11 cellular contexts compared by ENCODE assay signal in the genomic region with DNA sequence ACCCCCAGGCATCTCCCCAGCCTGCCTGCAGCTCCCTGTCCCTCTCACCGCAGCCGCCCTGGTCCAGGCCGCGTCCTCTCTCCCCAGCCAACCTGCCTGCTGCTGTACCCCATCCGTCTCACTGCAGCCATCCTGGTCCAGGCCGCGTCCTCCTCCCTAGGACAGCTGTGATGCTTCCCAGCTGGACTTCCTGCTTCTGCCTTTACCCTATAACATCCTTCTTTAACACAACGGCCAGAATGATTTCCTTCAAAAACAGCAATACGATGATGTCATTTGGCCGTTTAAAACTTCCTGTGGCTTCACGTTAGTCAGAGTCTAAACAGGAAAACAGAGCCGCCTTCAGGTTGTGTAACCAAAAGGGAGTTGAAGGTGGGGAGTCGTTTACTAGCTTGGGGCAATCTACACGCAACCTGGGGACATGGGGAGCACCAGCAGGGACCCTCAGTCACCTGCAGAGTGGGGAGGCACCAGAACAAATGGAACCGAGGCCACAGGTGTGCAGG. TPM values are rescaled to one million over a fixed set of nuclear protein-coding genes. Genes with fewer than 3 reads are reported as not detected.
DNase-seq lines count a peak whose midpoint lies in the region; FAIRE-seq and TF ChIP-seq lines count a peak whose summit lies in the region.
"Had no signal": no experiment of that assay in that cellular context is flagged by ENCODE, and none has a peak within 500 bp of the region (broad histone marks: within the 10 kb centered on the region; RNA-seq: fewer than 3 reads in every experiment).

No MANE protein-coding gene starts in this region.

- H3K27me3 Mint-ChIP-seq in activated CD4-positive, alpha-beta T cell treated with anti-CD3 and anti-CD28 coated beads, Interleukin-2, amount 10 ng/mL, durations not matched to agents 24 days and 14 days = peaks cover 8% of the 10 kb centered on the region
- H3K27me3 Mint-ChIP-seq in astrocyte (ENCODE audit: low read depth, unreplicated experiment) = peaks cover 43% of the 10 kb centered on the region

- H3K4me1 ChIP-seq in astrocyte (ENCODE audit: insufficient read depth, low read length) (peaks cover 7% of the 10 kb centered on the region), osteoblast (ENCODE audit: insufficient read depth, low read length) (peaks cover 5% of the 10 kb centered on the region)
- H3K4me1 ChIP-seq: neural progenitor cell had no signal

- FAIRE-seq in astrocyte (lab: Jason Lieb, UNC) = peak; percentile 92

- peak overlapping the region; percentile 21 for H3K4me2 ChIP-seq in astrocyte (ENCODE audit: low read length)
- peak overlapping the region; percentile 52 for H3K4me2 ChIP-seq in osteoblast (ENCODE audit: insufficient read depth, low read length)
- H3K4me2 ChIP-seq: neural progenitor cell had no signal

- H3K79me2 ChIP-seq in astrocyte (ENCODE audit: insufficient read depth, low read length) = no peaks in the 10 kb centered on the region
- no peaks in the 10 kb centered on the region for H3K79me2 ChIP-seq in osteoblast (ENCODE audit: insufficient read depth, low read length)

- peak; percentile 82 for DNase-seq in activated CD4-positive, alpha-beta T cell treated with anti-CD3 and anti-CD28 coated beads, Interleukin-2, amount 10 ng/mL, durations not matched to agents 24 days and 14 days
- no peak for DNase-seq in activated CD4-positive, alpha-beta T cell treated with anti-CD3 and anti-CD28 coated beads for 1 hour
- peak; percentile 59 for DNase-seq in NCI-H69 (lab: John Stamatoyannopoulos, UW)
- peak; percentile 63 for DNase-seq in astrocyte (ENCODE audit: low read depth)
- peak; percentile 97 for DNase-seq in osteoblast (ENCODE audit: insufficient read length, low spot score, missing footprints)
- DNase-seq in NCI-H446 treated with DMSO at 0.1 percent for 48 hours (lab: John Stamatoyannopoulos, UW) = no peak
- no peak for DNase-seq in NCI-H1417 (lab: John Stamatoyannopoulos, UW)
- no peak for DNase-seq in activated gamma-delta T cell (lab: John Stamatoyannopoulos, UW)
- DNase-seq: activated B cell treated with CpG ODN at 0.5 μM for 24 hours had no signal

- H3K36me3 Mint-ChIP-seq in activated CD4-positive, alpha-beta T cell treated with anti-CD3 and anti-CD28 coated beads, Interleukin-2, amount 10 ng/mL, durations not matched to agents 24 days and 14 days (ENCODE audit: low read depth) = peaks cover 14% of the 10 kb centered on the region
- H3K36me3 Mint-ChIP-seq in astrocyte (ENCODE audit: low read depth, unreplicated experiment) = peaks cover 2% of the 10 kb centered on the region
- H3K36me3 Mint-ChIP-seq: neural progenitor cell had no signal

- H3K27me3 ChIP-seq in astrocyte (ENCODE audit: insufficient read depth, low read length) = peaks cover 7% of the 10 kb centered on the region
- H3K27me3 ChIP-seq in osteoblast (ENCODE audit: insufficient read depth, low read length) = peaks cover under 1% of the 10 kb centered on the region

- TF ChIP-seq CTCF in astrocyte (IDR thresholded peaks at IDR 0.05; ENCODE audit: insufficient read depth, low read depth, low read length) = no peak
- TF ChIP-seq CTCF in osteoblast (IDR thresholded peaks at IDR 0.05; ENCODE audit: extremely low read depth, low read depth, low read length) = no peak

- H3K27ac ChIP-seq in astrocyte (ENCODE audit: low read depth, low read length) (no peak overlapping the region), osteoblast (ENCODE audit: low read depth, low read length) (peak overlapping the region; percentile 41)
- H3K27ac ChIP-seq: neural progenitor cell had no signal

- H3K27ac Mint-ChIP-seq in activated CD4-positive, alpha-beta T cell treated with anti-CD3 and anti-CD28 coated beads, Interleukin-2, amount 10 ng/mL, durations not matched to agents 24 days and 14 days = peak overlapping the region; percentile 96
- no peak overlapping the region for H3K27ac Mint-ChIP-seq in astrocyte (ENCODE audit: unreplicated experiment)
- H3K27ac Mint-ChIP-seq: activated B cell treated with CpG ODN at 0.5 μM for 24 hours, B cell had no signal

- H3K9me3 Mint-ChIP-seq in activated CD4-positive, alpha-beta T cell treated with anti-CD3 and anti-CD28 coated beads, Interleukin-2, amount 10 ng/mL, durations not matched to agents 24 days and 14 days = peaks cover 22% of the 10 kb centered on the region
- H3K9me3 Mint-ChIP-seq in astrocyte (ENCODE audit: unreplicated experiment) = peaks cover 5% of the 10 kb centered on the region
- H3K9me3 Mint-ChIP-seq: activated B cell treated with CpG ODN at 0.5 μM for 24 hours had no signal

- intact Hi-C loops in activated CD4-positive, alpha-beta T cell treated with anti-CD3 and anti-CD28 coated beads, Interleukin-2, amount 10 ng/mL, durations not matched to agents 24 days and 14 days (cut with micrococcal nuclease) = loop anchor here (10.0 kb wide), 1 partner anchor 223 kb away; no protein-coding TSS in a partner anchor

- H3K4me1 Mint-ChIP-seq in activated CD4-positive, alpha-beta T cell treated with anti-CD3 and anti-CD28 coated beads, Interleukin-2, amount 10 ng/mL, durations not matched to agents 24 days and 14 days = peaks cover 22% of the 10 kb centered on the region
- peaks cover 3% of the 10 kb centered on the region for H3K4me1 Mint-ChIP-seq in astrocyte (ENCODE audit: low read depth, unreplicated experiment)
- H3K4me1 Mint-ChIP-seq: activated B cell treated with CpG ODN at 0.5 μM for 24 hours had no signal

- H2AFZ ChIP-seq in astrocyte (ENCODE audit: low read depth, low read length) (peak overlapping the region; percentile 69), osteoblast (ENCODE audit: low read length) (peak overlapping the region; percentile 95)
- H2AFZ ChIP-seq: neural progenitor cell had no signal

- no peak overlapping the region for H3K4me3 ChIP-seq in astrocyte (ENCODE audit: insufficient read depth, low read depth, low read length)
- no peak overlapping the region for H3K4me3 ChIP-seq in osteoblast (ENCODE audit: insufficient read depth, low read length)
- H3K4me3 ChIP-seq: neural progenitor cell had no signal

- H3K4me3 Mint-ChIP-seq in activated CD4-positive, alpha-beta T cell treated with anti-CD3 and anti-CD28 coated beads, Interleukin-2, amount 10 ng/mL, durations not matched to agents 24 days and 14 days = peak overlapping the region; percentile 84
- H3K4me3 Mint-ChIP-seq in astrocyte (ENCODE audit: unreplicated experiment) = peak overlapping the region; percentile 47
- H3K4me3 Mint-ChIP-seq: activated B cell treated with CpG ODN at 0.5 μM for 24 hours, B cell had no signal

- no peaks in the 10 kb centered on the region for H3K9me3 ChIP-seq in astrocyte (ENCODE audit: insufficient read depth, low read depth, low read length)
- H3K9me3 ChIP-seq in osteoblast (ENCODE audit: low read depth, low read length) = no peaks in the 10 kb centered on the region

- no peaks in the 10 kb centered on the region for H4K20me1 ChIP-seq in astrocyte (ENCODE audit: insufficient read depth, low read length)
- H4K20me1 ChIP-seq in osteoblast (ENCODE audit: insufficient read depth, low read length) = no peaks in the 10 kb centered on the region

- no peak overlapping the region for H3K9ac ChIP-seq in astrocyte (ENCODE audit: low read length)
- H3K9ac ChIP-seq: neural progenitor cell had no signal

- H3K36me3 ChIP-seq in astrocyte (ENCODE audit: insufficient read depth, low read length) (no peaks in the 10 kb centered on the region), osteoblast (ENCODE audit: insufficient read depth, low read length) (no peaks in the 10 kb centered on the region)
- H3K36me3 ChIP-seq: neural progenitor cell had no signal

RNA-seq across cellular contexts. Expression of a gene that starts 32.2 kb away (rescaled TPM):
- total RNA-seq in activated CD4-positive, alpha-beta T cell treated with anti-CD3 and anti-CD28 coated beads, Interleukin-2, amount 10 ng/mL, durations not matched to agents 24 days and 14 days = 19.9 and 24.2 TPM in 2 replicates
- total RNA-seq in astrocyte (40.1 and 45.5 TPM in 2 replicates), osteoblast (11.8 and 13.0 TPM in 2 replicates)

RNA-seq across cellular contexts. Expression of a gene that starts 40.4 kb away (rescaled TPM):
- not detected in 2 replicates for total RNA-seq in activated CD4-positive, alpha-beta T cell treated with anti-CD3 and anti-CD28 coated beads, Interleukin-2, amount 10 ng/mL, durations not matched to agents 24 days and 14 days
- not detected in 2 replicates for total RNA-seq in astrocyte
- not detected in 2 replicates for total RNA-seq in osteoblast
- total RNA-seq: activated B cell treated with CpG ODN at 0.5 μM for 24 hours, B cell had no signal

Comparison
In these comparisons a context has a peak if more than half of its experiments do, and no peak if none do; other contexts are left out.
1. DNase-seq: peak in activated CD4-positive, alpha-beta T cell treated with anti-CD3 and anti-CD28 coated beads, Interleukin-2, amount 10 ng/mL, durations not matched to agents 24 days and 14 days (single experiment), NCI-H69 (single experiment), astrocyte (single experiment) and osteoblast (single experiment); none in activated CD4-positive, alpha-beta T cell treated with anti-CD3 and anti-CD28 coated beads for 1 hour (single experiment), NCI-H446 treated with DMSO at 0.1 percent for 48 hours (single experiment), NCI-H1417 (0 of 3) and activated gamma-delta T cell (single experiment).